Comparison of ENCODE assay signal across 8 cellular contexts in genomic region chr18:45775726-45776125, GRCh38. TPM values are rescaled to one million over a fixed set of nuclear protein-coding genes. Genes with fewer than 3 reads are reported as not detected.
DNase-seq lines count a peak whose midpoint lies in the region; ATAC-seq and TF ChIP-seq lines count a peak whose summit lies in the region.

No MANE protein-coding gene starts in this region.

- no peak for ATAC-seq in activated naive CD4-positive, alpha-beta T cell treated with anti-CD3 and anti-CD28 coated beads, Interleukin-2, amount 50 U/mL, for 72 hours
- no peak for ATAC-seq in GM18520 (IDR thresholded peaks at IDR 0.05; ENCODE audit: unreplicated experiment)

- H2AFZ ChIP-seq in mammary epithelial cell (ENCODE audit: low read depth, low read length), result peak overlapping the region; percentile 92

- H3K4me3 Mint-ChIP-seq in activated naive CD4-positive, alpha-beta T cell treated with anti-CD3 and anti-CD28 coated beads, Interleukin-2, amount 10 ng/mL, durations not matched to agents 7 days and 5 days, result peak overlapping the region; percentile 68
- H3K4me3 Mint-ChIP-seq in type B pancreatic cell, result peak overlapping the region; percentile 86

- dilution Hi-C loops in mammary epithelial cell (cut with HindIII; ENCODE audit: low sequenced_read_pairs), result loop anchor here (5.0 kb wide), 3 partner anchors 38 to 88 kb away; no protein-coding TSS in a partner anchor

- H3K4me1 ChIP-seq in mammary epithelial cell (ENCODE audit: insufficient read depth, low read length) (peaks cover 39% of the 10 kb centered on the region), mesodermal cell (ENCODE audit: control insufficient read depth, insufficient read depth, low read length, poor library complexity, severe bottlenecking) (peaks cover 4% of the 10 kb centered on the region)

- H3K27ac Mint-ChIP-seq in activated naive CD4-positive, alpha-beta T cell treated with anti-CD3 and anti-CD28 coated beads, Interleukin-2, amount 10 ng/mL, durations not matched to agents 7 days and 5 days, result no peak overlapping the region
- H3K27ac Mint-ChIP-seq in activated naive CD4-positive, alpha-beta T cell treated with anti-CD3 and anti-CD28 coated beads, Interleukin-2, amount 50 U/mL, for 72 hours, result no peak overlapping the region
- H3K27ac Mint-ChIP-seq in type B pancreatic cell, result no peak overlapping the region

- TF ChIP-seq CTCF in mammary epithelial cell (conservative IDR thresholded peaks at IDR 0.05 in 1 of 2, IDR thresholded peaks at IDR 0.05 in 1 of 2; ENCODE audit: extremely low read depth in 1 of 2, insufficient read depth in 1 of 2, low read depth in 1 of 2, low read length in 2 of 2) (no peak), type B pancreatic cell (conservative IDR thresholded peaks at IDR 0.05) (no peak)

- H3K27me3 ChIP-seq in mammary epithelial cell (ENCODE audit: insufficient read depth, low read length), result no peaks in the 10 kb centered on the region

- no peaks in the 10 kb centered on the region for H3K79me2 ChIP-seq in mammary epithelial cell (ENCODE audit: insufficient read depth, low read length)

- CTCF ChIA-PET in activated naive CD4-positive, alpha-beta T cell treated with anti-CD3 and anti-CD28 coated beads, Interleukin-2, amount 10 ng/mL, durations not matched to agents 7 days and 5 days (lab: Charles Lee), result interaction anchor here (0.5 kb wide), 1 partner anchor 104 kb away, joined by 3 read pairs; no protein-coding TSS in a partner anchor
- CTCF ChIA-PET in mammary epithelial cell (lab: Charles Lee; ENCODE audit: low non-redundant PET), result interaction anchor here (0.7 kb wide), 1 partner anchor 276 kb away, joined by 4 read pairs; no protein-coding TSS in a partner anchor

- no peaks in the 10 kb centered on the region for H3K36me3 Mint-ChIP-seq in activated naive CD4-positive, alpha-beta T cell treated with anti-CD3 and anti-CD28 coated beads, Interleukin-2, amount 10 ng/mL, durations not matched to agents 7 days and 5 days
- H3K36me3 Mint-ChIP-seq in activated naive CD4-positive, alpha-beta T cell treated with anti-CD3 and anti-CD28 coated beads, Interleukin-2, amount 50 U/mL, for 72 hours, result no peaks in the 10 kb centered on the region
- no peaks in the 10 kb centered on the region for H3K36me3 Mint-ChIP-seq in type B pancreatic cell

- H3K4me1 Mint-ChIP-seq in activated naive CD4-positive, alpha-beta T cell treated with anti-CD3 and anti-CD28 coated beads, Interleukin-2, amount 10 ng/mL, durations not matched to agents 7 days and 5 days, result peaks cover 23% of the 10 kb centered on the region
- H3K4me1 Mint-ChIP-seq in type B pancreatic cell (ENCODE audit: unreplicated experiment), result no peaks in the 10 kb centered on the region

- no peaks in the 10 kb centered on the region for H4K20me1 ChIP-seq in mammary epithelial cell (ENCODE audit: insufficient read depth, low read length)

- no peak overlapping the region for H3K4me2 ChIP-seq in mammary epithelial cell (ENCODE audit: insufficient read depth, low read depth, low read length)

- no peak for DNase-seq in activated naive CD4-positive, alpha-beta T cell treated with anti-CD3 and anti-CD28 coated beads, Interleukin-2, amount 10 ng/mL, durations not matched to agents 7 days and 5 days
- no peak for DNase-seq in activated naive CD4-positive, alpha-beta T cell treated with anti-CD3 and anti-CD28 coated beads, Interleukin-2, amount 50 U/mL, for 72 hours (ENCODE audit: low spot score in 2 of 2)
- DNase-seq in mammary epithelial cell (no peak), type B pancreatic cell (ENCODE audit: extremely low spot score, unreplicated experiment) (no peak), cerebellar nuclear complex (lab: John Stamatoyannopoulos, UW) (no peak), D341Med (ENCODE audit: low spot score) (no peak)

- peak overlapping the region in 1 of 3 experiments; percentile 35 for H3K4me3 ChIP-seq in mammary epithelial cell (replicated peaks in 1 of 3; ENCODE audit: insufficient read depth in 1 of 3, low read depth in 2 of 3, low read length in 3 of 3)
- H3K4me3 ChIP-seq in mesodermal cell (ENCODE audit: extremely low read depth, insufficient read depth, low read length, poor library complexity, severe bottlenecking), result peak overlapping the region; percentile 40

- in situ Hi-C loops in mammary epithelial cell (cut with MboI; ENCODE audit: low sequenced_read_pairs in 2 of 2), result no loop called here

- no peaks in the 10 kb centered on the region for H3K36me3 ChIP-seq in mammary epithelial cell (ENCODE audit: insufficient read depth, low read length)
- H3K36me3 ChIP-seq in mesodermal cell (ENCODE audit: control insufficient read depth, insufficient read depth, low read length), result no peaks in the 10 kb centered on the region

- H3K9me3 ChIP-seq in mammary epithelial cell (replicated peaks; ENCODE audit: insufficient read depth, low read length), result peaks cover 4% of the 10 kb centered on the region
- H3K9me3 ChIP-seq in mesodermal cell (ENCODE audit: control insufficient read depth, low read length), result no peaks in the 10 kb centered on the region

- BruUV-seq in mammary epithelial cell (replicated peaks; lab: Mats Ljungman, UMichigan), result no TSS peak

- H3K9me3 Mint-ChIP-seq in activated naive CD4-positive, alpha-beta T cell treated with anti-CD3 and anti-CD28 coated beads, Interleukin-2, amount 10 ng/mL, durations not matched to agents 7 days and 5 days, result no peaks in the 10 kb centered on the region
- H3K9me3 Mint-ChIP-seq in activated naive CD4-positive, alpha-beta T cell treated with anti-CD3 and anti-CD28 coated beads, Interleukin-2, amount 50 U/mL, for 72 hours, result peaks cover 0 to 5% of the 10 kb centered on the region in 2 donors
- H3K9me3 Mint-ChIP-seq in type B pancreatic cell, result no peaks in the 10 kb centered on the region

- 86% methylated on average over 7 of the region's 8 CpGs for WGBS in mammary epithelial cell (ENCODE audit: low coverage, missing lambda C conversion rate)
- WGBS in mesodermal cell (ENCODE audit: insufficient coverage in 2 of 2), 2 experiments, result 80 to 93% methylated on average over 6 of the region's 8 CpGs

- intact Hi-C loops in mammary epithelial cell (cut with micrococcal nuclease), result loop anchor here (2.0 kb wide), 2 partner anchors 63 to 77 kb away; no protein-coding TSS in a partner anchor

- no peak overlapping the region for H3K27ac ChIP-seq in mammary epithelial cell (ENCODE audit: insufficient read depth, low read depth, low read length)
- H3K27ac ChIP-seq in mesodermal cell (ENCODE audit: low read depth, low read length, severe bottlenecking), result peak overlapping the region; percentile 45

- H3K27me3 Mint-ChIP-seq in activated naive CD4-positive, alpha-beta T cell treated with anti-CD3 and anti-CD28 coated beads, Interleukin-2, amount 10 ng/mL, durations not matched to agents 7 days and 5 days, result peaks cover 52% of the 10 kb centered on the region
- H3K27me3 Mint-ChIP-seq in type B pancreatic cell, result peaks cover 29% of the 10 kb centered on the region

- H3K9ac ChIP-seq in mammary epithelial cell (ENCODE audit: insufficient read depth, low read length), result no peak overlapping the region

RNA-seq across cellular contexts. Expression of gene SIGLEC15, which starts 49.7 kb away (rescaled TPM):
- total RNA-seq in activated naive CD4-positive, alpha-beta T cell treated with anti-CD3 and anti-CD28 coated beads, Interleukin-2, amount 50 U/mL, for 72 hours, result not detected
- under 1 TPM in 1 of 2 donors, not detected in 1; 0.17 TPM for total RNA-seq in mammary epithelial cell
- 0.03 TPM for polyA plus RNA-seq in mammary epithelial cell
- polyA minus RNA-seq in mammary epithelial cell, result not detected
- polyA plus RNA-seq in mesodermal cell (2013, experiment 1 of 2), result 2.3 TPM
- 2.8 TPM for polyA plus RNA-seq in mesodermal cell (2013, experiment 2 of 2)
- 0.41 and 0.76 TPM in 2 replicates for total RNA-seq in type B pancreatic cell (ENCODE audit: low replicate concordance)

RNA-seq across cellular contexts. Expression of gene SLC14A1, which starts 51.7 kb away (rescaled TPM):
- under 1 TPM; 0.14 to 0.54 TPM for total RNA-seq in activated naive CD4-positive, alpha-beta T cell treated with anti-CD3 and anti-CD28 coated beads, Interleukin-2, amount 50 U/mL, for 72 hours
- total RNA-seq in mammary epithelial cell (under 1 TPM in 1 of 2 donors, not detected in 1; under 0.01 TPM), type B pancreatic cell (ENCODE audit: low replicate concordance) (0.76 and 2.4 TPM in 2 replicates)
- 0.05 TPM for polyA plus RNA-seq in mammary epithelial cell
- polyA minus RNA-seq in mammary epithelial cell, result not detected
- polyA plus RNA-seq in mesodermal cell (2013, experiment 1 of 2), result 0.96 TPM
- 0.05 TPM for polyA plus RNA-seq in mesodermal cell (2013, experiment 2 of 2)
